19 cellular contexts compared by ENCODE assay signal in the genomic region with DNA sequence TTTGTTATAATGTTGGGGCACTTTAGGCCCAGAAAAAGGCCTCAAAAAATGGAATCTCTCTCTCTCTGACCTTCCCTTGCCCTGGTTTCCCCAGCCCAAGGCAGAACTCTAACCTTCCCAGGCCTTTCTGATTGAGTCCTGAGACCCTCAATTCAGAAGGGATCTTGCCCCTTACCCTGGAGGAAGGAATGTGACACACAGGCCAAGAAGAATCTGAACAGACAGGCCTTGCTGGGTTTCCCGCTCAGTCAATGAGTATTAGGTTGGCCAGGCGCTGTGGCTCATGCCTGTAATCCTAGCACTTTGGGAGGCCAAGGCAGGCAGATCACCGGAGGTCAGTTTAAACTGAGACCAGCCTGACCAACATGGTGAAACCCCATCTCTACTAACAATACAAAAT. TPM values are rescaled to one million over a fixed set of nuclear protein-coding genes. Genes with fewer than 3 reads are reported as not detected.
DNase-seq lines count a peak whose midpoint lies in the region; ATAC-seq and TF ChIP-seq lines count a peak whose summit lies in the region.
"Had no signal": no experiment of that assay in that cellular context is flagged by ENCODE, and none has a peak within 500 bp of the region (broad histone marks: within the 10 kb centered on the region; RNA-seq: fewer than 3 reads in every experiment).

No MANE protein-coding gene starts in this region.

- H3K27me3 ChIP-seq in brain microvascular endothelial cell (replicated peaks), result no peaks in the 10 kb centered on the region
- H3K27me3 ChIP-seq: BE2C, MG63 had no signal

- ATAC-seq in activated CD4-positive, alpha-beta T cell treated with anti-CD3 and anti-CD28 coated beads for 36 hours, result no peak
- no peak for ATAC-seq in GM18907 (IDR thresholded peaks at IDR 0.05; ENCODE audit: unreplicated experiment)
- ATAC-seq: PC-3 had no signal

- no peak overlapping the region for H3K27ac Mint-ChIP-seq in activated CD4-positive, alpha-beta T cell treated with anti-CD3 and anti-CD28 coated beads for 36 hours
- H3K27ac Mint-ChIP-seq: CD4-positive, alpha-beta T cell had no signal

- H3K4me3 ChIP-seq in brain microvascular endothelial cell (ENCODE audit: low read depth, low read length), result no peak overlapping the region
- no peak overlapping the region for H3K4me3 ChIP-seq in retinal pigment epithelial cell (ENCODE audit: low read length)
- no peak overlapping the region for H3K4me3 ChIP-seq in lower leg skin (ENCODE audit: low read depth, poor library complexity, severe bottlenecking)
- H3K4me3 ChIP-seq: MG63 had no signal

- H3K9me3 Mint-ChIP-seq in activated CD4-positive, alpha-beta T cell treated with anti-CD3 and anti-CD28 coated beads for 36 hours (ENCODE audit: low read depth), result no peaks in the 10 kb centered on the region
- H3K9me3 Mint-ChIP-seq: CD4-positive, alpha-beta T cell had no signal

- TF ChIP-seq CTCF in brain microvascular endothelial cell (IDR thresholded peaks at IDR 0.05; ENCODE audit: low read depth, low read length, missing control alignments) (peak; percentile 16), retinal pigment epithelial cell (conservative IDR thresholded peaks at IDR 0.05; ENCODE audit: low read depth, low read length) (peak; percentile 20), lower leg skin (IDR thresholded peaks at IDR 0.05) (no peak)

- WGBS in lower leg skin, 2 donors, result 96 to 100% methylated on average over 3 of the region's 3 CpGs

- no peak for TF ChIP-seq POLR2A in lower leg skin (IDR thresholded peaks at IDR 0.05)

- in situ Hi-C loops in brain microvascular endothelial cell (cut with HindIII; ENCODE audit: low pct_ligation_motif_present, low sequenced_read_pairs), result no loop called here

- no peaks in the 10 kb centered on the region for H3K36me3 ChIP-seq in brain microvascular endothelial cell (replicated peaks)
- H3K36me3 ChIP-seq: MG63 had no signal

- intact Hi-C loops in activated CD4-positive, alpha-beta T cell treated with anti-CD3 and anti-CD28 coated beads for 36 hours (cut with DNase I, micrococcal nuclease), result no loop called here
- intact Hi-C loops in lower leg skin (cut with DNase I; ENCODE audit: low total_unique reads), result no loop called here

- H3K27me3 Mint-ChIP-seq in activated CD4-positive, alpha-beta T cell treated with anti-CD3 and anti-CD28 coated beads for 36 hours, result no peaks in the 10 kb centered on the region
- H3K27me3 Mint-ChIP-seq: CD4-positive, alpha-beta T cell had no signal

- H3K36me3 Mint-ChIP-seq in activated CD4-positive, alpha-beta T cell treated with anti-CD3 and anti-CD28 coated beads for 36 hours (ENCODE audit: low read depth), result no peaks in the 10 kb centered on the region

- POLR2A ChIA-PET in activated CD4-positive, alpha-beta T cell treated with anti-CD3 and anti-CD28 coated beads for 36 hours (lab: Charles Lee), result no interaction called here

- peaks cover 9% of the 10 kb centered on the region for H3K4me1 Mint-ChIP-seq in activated CD4-positive, alpha-beta T cell treated with anti-CD3 and anti-CD28 coated beads for 36 hours

- H3K27ac ChIP-seq in brain microvascular endothelial cell, result no peak overlapping the region

- peak; percentile 79 for DNase-seq in ELF-1 (ENCODE audit: low read depth, low spot score)
- DNase-seq in brain microvascular endothelial cell, result no peak
- peak; percentile 20 for DNase-seq in iPS-NIHi7 (ENCODE audit: extremely low spot score)
- DNase-seq in retinal pigment epithelial cell (ENCODE audit: low read depth), result no peak
- no peak for DNase-seq in activated CD4-positive, alpha-beta T cell treated with anti-CD3 and anti-CD28 coated beads for 36 hours
- no peak for DNase-seq in lower leg skin (ENCODE audit: low spot score in 2 of 2)
- DNase-seq: BE2C; Caco-2; CD4-positive, alpha-beta T cell; GF-D8; H7; Kasumi-1; MG63; NCI-H1092; NCI-H1436 treated with DMSO at 0.1 percent for 48 hours; NCI-H2029 treated with DMSO at 0.1 percent for 48 hours; NCI-H2171; PC-3 had no signal

- H3K4me3 Mint-ChIP-seq in activated CD4-positive, alpha-beta T cell treated with anti-CD3 and anti-CD28 coated beads for 36 hours, result no peak overlapping the region
- H3K4me3 Mint-ChIP-seq: CD4-positive, alpha-beta T cell had no signal

- CTCF ChIA-PET in activated CD4-positive, alpha-beta T cell treated with anti-CD3 and anti-CD28 coated beads for 36 hours (lab: Charles Lee), result no interaction called here

RNA-seq across cellular contexts. Expression of gene ELOVL6, which starts 27.6 kb away (rescaled TPM):
- total RNA-seq in activated CD4-positive, alpha-beta T cell treated with anti-CD3 and anti-CD28 coated beads for 36 hours, result 10 to 100 TPM; 10.2 TPM
- total RNA-seq in lower leg skin, result 10 to 100 TPM; 15.9 to 32.2 (median 20.4) TPM

Comparison
In these comparisons a context has a peak if more than half of its experiments do, and no peak if none do; other contexts are left out.
1. DNase-seq: peak in ELF-1 (single experiment) and iPS-NIHi7 (single experiment); none in brain microvascular endothelial cell (single experiment), retinal pigment epithelial cell (single experiment), activated CD4-positive, alpha-beta T cell treated with anti-CD3 and anti-CD28 coated beads for 36 hours (single experiment) and lower leg skin (0 of 2).
2. CTCF ChIP-seq: peak in brain microvascular endothelial cell (single experiment) and retinal pigment epithelial cell (single experiment); none in lower leg skin (0 of 3).